ENCODE assay signal across 17 cellular contexts in genomic region chr4:113881256-113881655, GRCh38.
DNase-seq lines count a peak whose midpoint lies in the region; ATAC-seq and TF ChIP-seq lines count a peak whose summit lies in the region.
"Had no signal": no experiment of that assay in that cellular context is flagged by ENCODE, and none has a peak within 500 bp of the region (broad histone marks: within the 10 kb centered on the region; RNA-seq: fewer than 3 reads in every experiment).

No MANE protein-coding gene starts in this region.

- H3K27ac ChIP-seq in AG04450 (ENCODE audit: low read depth, low read length) (no peak overlapping the region), ascending aorta (peak overlapping the region; percentile 57 to 69)
- H3K27ac ChIP-seq: lower lobe of right lung, RWPE1, uterus had no signal

- H3K27me3 ChIP-seq in AG04450 (ENCODE audit: control insufficient read depth, insufficient read depth, low read length) (no peaks in the 10 kb centered on the region), ascending aorta (no peaks in the 10 kb centered on the region)
- H3K27me3 ChIP-seq: uterus had no signal

- intact Hi-C loops in ascending aorta (cut with DNase I) = loop anchor here (5.0 to 10.0 kb wide), 2 partner anchors 96 to 484 kb away; no protein-coding TSS in a partner anchor

- H3K4me3 Mint-ChIP-seq in T-cell = no peak overlapping the region
- H3K4me3 Mint-ChIP-seq: CD4-positive, alpha-beta T cell had no signal

- H3K4me3 ChIP-seq in AG04450 (ENCODE audit: low read depth, low read length) (no peak overlapping the region), ascending aorta (no peak overlapping the region), fibroblast of the aortic adventitia (ENCODE audit: low read depth, low read length) (no peak overlapping the region)
- H3K4me3 ChIP-seq: lower lobe of right lung, uterus had no signal

- DNase-seq in AG04450 (ENCODE audit: low read depth, low spot score) (peak; percentile 11), M059J (ENCODE audit: low read depth) (peak; percentile 36), ascending aorta (ENCODE audit: low spot score in 2 of 2) (no peak), fibroblast of the aortic adventitia (ENCODE audit: low read depth) (peak; percentile 54), AG08396 (ENCODE audit: low spot score) (no peak), glomerular visceral epithelial cell (ENCODE audit: extremely low spot score) (no peak), T-cell (no peak), NCI-H1694 treated with DMSO at 0.1 percent for 48 hours (lab: John Stamatoyannopoulos, UW) (no peak)
- DNase-seq: CD4-positive, alpha-beta T cell; DND-41; lower lobe of right lung; NCI-H1048; NCI-H2107; stimulated activated CD4-positive, alpha-beta T cell treated with anti-CD3 and anti-CD28 coated beads, Interleukin-2, amount 100 ng/mL, for 24 hours; uterus had no signal

- no peak for ATAC-seq in T-cell (replicated peaks in 1 of 4)
- ATAC-seq: HepG2, lower lobe of right lung had no signal

- H3K4me1 Mint-ChIP-seq in T-cell = peaks cover 9 to 15% (median 10%) of the 10 kb centered on the region in 3 donors

- no peaks in the 10 kb centered on the region for H3K27me3 Mint-ChIP-seq in T-cell
- H3K27me3 Mint-ChIP-seq: CD4-positive, alpha-beta T cell had no signal

- peaks cover 8% of the 10 kb centered on the region for H3K36me3 Mint-ChIP-seq in T-cell

- POLR2A ChIA-PET in AG04450 (lab: Yijun Ruan, JAX) (no interaction called here), T-cell (lab: Charles Lee) (no interaction called here)

- no peaks in the 10 kb centered on the region for H3K36me3 ChIP-seq in ascending aorta
- H3K36me3 ChIP-seq: lower lobe of right lung, uterus had no signal

- H3K4me1 ChIP-seq in ascending aorta = peaks cover 0 to 15% of the 10 kb centered on the region in 2 donors
- H3K4me1 ChIP-seq: lower lobe of right lung, uterus had no signal

- CTCF ChIA-PET in AG04450 (lab: Charles Lee) = no interaction called here
- CTCF ChIA-PET in T-cell (lab: Charles Lee) = interaction anchor here in 1 of 2 donors (1.1 kb wide), 1 partner anchor 17 kb away, joined by 3 read pairs; no protein-coding TSS in a partner anchor

- TF ChIP-seq CTCF in AG04450 (IDR thresholded peaks at IDR 0.05; ENCODE audit: low read depth, low read length) (no peak), ascending aorta (IDR thresholded peaks at IDR 0.05) (no peak), fibroblast of the aortic adventitia (IDR thresholded peaks at IDR 0.05; ENCODE audit: insufficient read depth, low read length) (no peak)

- H3K27ac Mint-ChIP-seq in T-cell = no peak overlapping the region
- H3K27ac Mint-ChIP-seq: CD4-positive, alpha-beta T cell had no signal

- peaks cover 0 to 7% (median 0%) of the 10 kb centered on the region in 3 donors for H3K9me3 Mint-ChIP-seq in T-cell
- H3K9me3 Mint-ChIP-seq: CD4-positive, alpha-beta T cell had no signal

- H3K9me3 ChIP-seq in AG04450 (ENCODE audit: control insufficient read depth, insufficient read depth, low read length) = no peaks in the 10 kb centered on the region
- no peaks in the 10 kb centered on the region for H3K9me3 ChIP-seq in ascending aorta
- H3K9me3 ChIP-seq: lower lobe of right lung, uterus had no signal

Comparison
In these comparisons a context has a peak if more than half of its experiments do, and no peak if none do; other contexts are left out.
1. DNase-seq: peak in AG04450 (single experiment), M059J (single experiment) and fibroblast of the aortic adventitia (single experiment); none in ascending aorta (0 of 2), AG08396 (single experiment), glomerular visceral epithelial cell (single experiment), T-cell (0 of 34) and NCI-H1694 treated with DMSO at 0.1 percent for 48 hours (single experiment).